15 cellular contexts compared by ENCODE assay signal in genomic region chr4:83043801-83044407, GRCh38. TPM values are rescaled to one million over a fixed set of nuclear protein-coding genes. Genes with fewer than 3 reads are reported as not detected.
DNase-seq lines count a peak whose midpoint lies in the region; ATAC-seq and TF ChIP-seq lines count a peak whose summit lies in the region.
"Had no signal": no experiment of that assay in that cellular context is flagged by ENCODE, and none has a peak within 500 bp of the region (broad histone marks: within the 10 kb centered on the region; RNA-seq: fewer than 3 reads in every experiment).

No MANE protein-coding gene starts in this region.

- H4K20me1 ChIP-seq in PC-3 (ENCODE audit: low read length), result no peaks in the 10 kb centered on the region

- peak; percentile 42 for DNase-seq in PC-3
- DNase-seq in fibroblast of mammary gland (ENCODE audit: low read depth), result peak; percentile 79
- no peak for DNase-seq in thoracic aorta (ENCODE audit: low spot score)
- no peak for DNase-seq in stimulated activated effector memory CD8-positive, alpha-beta T cell treated with anti-CD3 and anti-CD28 coated beads, Interleukin-12 subunit alpha, Interleukin-12 subunit beta, amount 100 ng/mL, for 72 hours (ENCODE audit: low spot score in 2 of 2)
- no peak for DNase-seq in progenitor cell of endocrine pancreas (ENCODE audit: low spot score, unreplicated experiment)
- DNase-seq: activated CD8-positive, alpha-beta memory T cell treated with anti-CD3 and anti-CD28 coated beads, Interleukin-2, amount 10 ng/mL, durations not matched to agents 7 days and 5 days; activated naive CD4-positive, alpha-beta T cell; CD8-positive, alpha-beta T cell; left cardiac atrium; thyroid gland had no signal

- H3K9me2 ChIP-seq in PC-3 (replicated peaks; ENCODE audit: low read length), result no peaks in the 10 kb centered on the region

- H3K36me3 ChIP-seq in HEK293 (ENCODE audit: control insufficient read depth in 2 of 2, insufficient read depth in 1 of 2, low read length in 2 of 2) (no peaks in the 10 kb centered on the region; a peak in 1 of 3 replicates), PC-3 (ENCODE audit: low read depth, low read length) (no peaks in the 10 kb centered on the region; the same call in 1 of the 2 replicates), thoracic aorta (no peaks in the 10 kb centered on the region)
- H3K36me3 ChIP-seq: prostate gland, thyroid gland had no signal

- no peaks in the 10 kb centered on the region for H3K9me3 ChIP-seq in HEK293 (ENCODE audit: control insufficient read depth, insufficient read depth, low read depth, low read length)
- H3K9me3 ChIP-seq in PC-3 (ENCODE audit: low read length), result no peaks in the 10 kb centered on the region
- H3K9me3 ChIP-seq in thoracic aorta, result no peaks in the 10 kb centered on the region
- H3K9me3 ChIP-seq: prostate gland, thyroid gland had no signal

- peaks cover 51% of the 10 kb centered on the region for H3K79me2 ChIP-seq in PC-3 (ENCODE audit: low read length)

- ATAC-seq in PC-3, result no peak
- peak; percentile 98 for ATAC-seq in thoracic aorta (ENCODE audit: insufficient number of reproducible peaks, low FRiP score, low read depth)
- ATAC-seq in GM18498 (IDR thresholded peaks at IDR 0.05; ENCODE audit: unreplicated experiment), result no peak
- ATAC-seq in stimulated activated effector memory CD8-positive, alpha-beta T cell treated with anti-CD3 and anti-CD28 coated beads, Interleukin-12 subunit alpha, Interleukin-12 subunit beta, amount 100 ng/mL, for 72 hours, result no peak
- ATAC-seq: activated CD8-positive, alpha-beta memory T cell treated with anti-CD3 and anti-CD28 coated beads, Interleukin-2, amount 10 ng/mL, durations not matched to agents 7 days and 5 days; CD8-positive, alpha-beta T cell; left cardiac atrium had no signal

- H3K36me3 Mint-ChIP-seq in stimulated activated effector memory CD8-positive, alpha-beta T cell treated with anti-CD3 and anti-CD28 coated beads, Interleukin-12 subunit alpha, Interleukin-12 subunit beta, amount 100 ng/mL, for 72 hours, result peaks cover 40% of the 10 kb centered on the region
- H3K36me3 Mint-ChIP-seq in progenitor cell of endocrine pancreas (ENCODE audit: insufficient read depth), result peaks cover 5% of the 10 kb centered on the region

- H3K27ac Mint-ChIP-seq in stimulated activated effector memory CD8-positive, alpha-beta T cell treated with anti-CD3 and anti-CD28 coated beads, Interleukin-12 subunit alpha, Interleukin-12 subunit beta, amount 100 ng/mL, for 72 hours, result no peak overlapping the region
- H3K27ac Mint-ChIP-seq in progenitor cell of endocrine pancreas, result no peak overlapping the region
- H3K27ac Mint-ChIP-seq: activated CD8-positive, alpha-beta memory T cell treated with anti-CD3 and anti-CD28 coated beads, Interleukin-2, amount 10 ng/mL, durations not matched to agents 7 days and 5 days; CD8-positive, alpha-beta T cell had no signal

- H3K27me3 ChIP-seq in PC-3 (ENCODE audit: low read length), result no peaks in the 10 kb centered on the region
- no peaks in the 10 kb centered on the region for H3K27me3 ChIP-seq in thoracic aorta (replicated peaks; ENCODE audit: insufficient read depth)
- H3K27me3 ChIP-seq: cardiac muscle cell, thyroid gland had no signal

- no peaks in the 10 kb centered on the region for H3K27me3 Mint-ChIP-seq in progenitor cell of endocrine pancreas
- H3K27me3 Mint-ChIP-seq: activated CD8-positive, alpha-beta memory T cell treated with anti-CD3 and anti-CD28 coated beads, Interleukin-2, amount 10 ng/mL, durations not matched to agents 7 days and 5 days had no signal

- H3K27ac ChIP-seq in HEK293 (ENCODE audit: extremely low read depth, low read depth, low read length), result no peak overlapping the region
- no peak overlapping the region for H3K27ac ChIP-seq in PC-3 (ENCODE audit: low read length)
- H3K27ac ChIP-seq in thoracic aorta, result peak overlapping the region in 1 of 2 donors; percentile 73
- H3K27ac ChIP-seq: cardiac muscle cell, prostate gland, thyroid gland, VCaP had no signal

- H2AFZ ChIP-seq in PC-3 (ENCODE audit: low read length), result no peak overlapping the region

- intact Hi-C loops in PC-3 (cut with micrococcal nuclease), result no loop called here

- no TSS peak for BruUV-seq in PC-3 (replicated peaks; lab: Mats Ljungman, UMichigan)

- CTCF ChIA-PET in HEK293 (lab: Yijun Ruan, JAX) (interaction anchor here (1.6 kb wide), 1 partner anchor 237 kb away, joined by 4 read pairs; no protein-coding TSS in a partner anchor), PC-3 (lab: Charles Lee) (no interaction called here)

- POLR2A ChIA-PET in HEK293 (lab: Yijun Ruan, JAX) (no interaction called here), PC-3 (lab: Charles Lee; ENCODE audit: unreplicated experiment) (no interaction called here)

- no peak overlapping the region for H3K4me3 Mint-ChIP-seq in stimulated activated effector memory CD8-positive, alpha-beta T cell treated with anti-CD3 and anti-CD28 coated beads, Interleukin-12 subunit alpha, Interleukin-12 subunit beta, amount 100 ng/mL, for 72 hours
- H3K4me3 Mint-ChIP-seq in progenitor cell of endocrine pancreas (ENCODE audit: low read depth), result no peak overlapping the region
- H3K4me3 Mint-ChIP-seq: activated CD8-positive, alpha-beta memory T cell treated with anti-CD3 and anti-CD28 coated beads, Interleukin-2, amount 10 ng/mL, durations not matched to agents 7 days and 5 days; CD8-positive, alpha-beta T cell had no signal

- no peak overlapping the region for H3K9ac ChIP-seq in PC-3 (ENCODE audit: low read length)

- TF ChIP-seq CTCF in HEK293 (tag by site-specific recombination; IDR thresholded peaks at IDR 0.05), result no peak
- no peak for TF ChIP-seq CTCF in PC-3 (conservative IDR thresholded peaks at IDR 0.05; ENCODE audit: low read depth, low read length)
- TF ChIP-seq CTCF in fibroblast of mammary gland (conservative IDR thresholded peaks at IDR 0.05; ENCODE audit: control insufficient read depth, insufficient read depth, low read depth, low read length), result no peak
- TF ChIP-seq CTCF in thoracic aorta (IDR thresholded peaks at IDR 0.05), result no peak
- no peak for TF ChIP-seq CTCF in progenitor cell of endocrine pancreas (IDR thresholded peaks at IDR 0.05; ENCODE audit: unreplicated experiment)

- H3K4me3 ChIP-seq in HEK293 (ENCODE audit: low read depth, low read length) (no peak overlapping the region), PC-3 (ENCODE audit: low read length) (no peak overlapping the region), fibroblast of mammary gland (ENCODE audit: control insufficient read depth, low read depth, low read length) (no peak overlapping the region), thoracic aorta (no peak overlapping the region)
- H3K4me3 ChIP-seq: cardiac muscle cell, prostate gland, thyroid gland had no signal

- no peaks in the 10 kb centered on the region for H3K4me1 ChIP-seq in HEK293 (ENCODE audit: control insufficient read depth, insufficient read depth, low read length)
- peaks cover 7% of the 10 kb centered on the region; the same call in 1 of the 2 replicates for H3K4me1 ChIP-seq in PC-3 (ENCODE audit: insufficient read depth, low read length)
- peaks cover 0 to 7% of the 10 kb centered on the region in 2 donors for H3K4me1 ChIP-seq in thoracic aorta (ENCODE audit: control insufficient read depth in 1 of 2, low read depth in 2 of 2)
- H3K4me1 ChIP-seq: prostate gland had no signal

- no peaks in the 10 kb centered on the region for H3F3A ChIP-seq in PC-3 (ENCODE audit: low read length, unreplicated experiment)

- H3K4me1 Mint-ChIP-seq in stimulated activated effector memory CD8-positive, alpha-beta T cell treated with anti-CD3 and anti-CD28 coated beads, Interleukin-12 subunit alpha, Interleukin-12 subunit beta, amount 100 ng/mL, for 72 hours, result peaks cover 18% of the 10 kb centered on the region
- no peaks in the 10 kb centered on the region for H3K4me1 Mint-ChIP-seq in progenitor cell of endocrine pancreas (ENCODE audit: low read depth)

- H3K4me2 ChIP-seq in PC-3 (ENCODE audit: low read length), result no peak overlapping the region

- H3K9me3 Mint-ChIP-seq in stimulated activated effector memory CD8-positive, alpha-beta T cell treated with anti-CD3 and anti-CD28 coated beads, Interleukin-12 subunit alpha, Interleukin-12 subunit beta, amount 100 ng/mL, for 72 hours, result no peaks in the 10 kb centered on the region
- H3K9me3 Mint-ChIP-seq in progenitor cell of endocrine pancreas (ENCODE audit: low read depth), result no peaks in the 10 kb centered on the region
- H3K9me3 Mint-ChIP-seq: CD8-positive, alpha-beta T cell had no signal

TF ChIP-seq in HEK293, 187 proteins besides CTCF, POLR2A, EP300 and RAD21:
- 0 out of 2 replicates have a peak, but pooled peaks have one; percentile 42 for TF ChIP-seq MYNN (tag by site-specific recombination; IDR thresholded peaks at IDR 0.05; ENCODE audit: borderline replicate concordance)
- TF ChIP-seq, protein P1, sequence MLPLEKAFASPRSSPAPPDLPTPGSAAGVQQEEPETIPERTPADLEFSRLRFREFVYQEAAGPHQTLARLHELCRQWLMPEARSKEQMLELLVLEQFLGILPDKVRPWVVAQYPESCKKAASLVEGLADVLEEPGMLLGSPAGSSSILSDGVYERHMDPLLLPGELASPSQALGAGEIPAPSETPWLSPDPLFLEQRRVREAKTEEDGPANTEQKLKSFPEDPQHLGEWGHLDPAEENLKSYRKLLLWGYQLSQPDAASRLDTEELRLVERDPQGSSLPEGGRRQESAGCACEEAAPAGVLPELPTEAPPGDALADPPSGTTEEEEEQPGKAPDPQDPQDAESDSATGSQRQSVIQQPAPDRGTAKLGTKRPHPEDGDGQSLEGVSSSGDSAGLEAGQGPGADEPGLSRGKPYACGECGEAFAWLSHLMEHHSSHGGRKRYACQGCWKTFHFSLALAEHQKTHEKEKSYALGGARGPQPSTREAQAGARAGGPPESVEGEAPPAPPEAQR (tag by site-specific recombination; IDR thresholded peaks at IDR 0.05), result no peak

RNA-seq across cellular contexts. Expression of gene COPS4, which starts 8.9 kb away (rescaled TPM):
- total RNA-seq in PC-3 (2014; rRNA removed), result 49.5 and 58.3 TPM in 2 replicates
- total RNA-seq in thoracic aorta, result 10 to 100 TPM; 40.3 to 70.7 TPM
- total RNA-seq in progenitor cell of endocrine pancreas, result 36.4 and 42.7 TPM in 2 replicates

RNA-seq across cellular contexts. Expression of gene LIN54, which starts 33.3 kb away (rescaled TPM):
- 12.7 and 15.9 TPM in 2 replicates for total RNA-seq in PC-3 (2014; rRNA removed)
- 10 to 100 TPM; 10.3 to 13.6 TPM for total RNA-seq in thoracic aorta
- 19.3 and 19.6 TPM in 2 replicates for total RNA-seq in progenitor cell of endocrine pancreas

Comparison
In these comparisons a context has a peak if more than half of its experiments do, and no peak if none do; other contexts are left out.
1. DNase-seq: peak in PC-3 (single experiment) and fibroblast of mammary gland (single experiment); none in thoracic aorta (single experiment), stimulated activated effector memory CD8-positive, alpha-beta T cell treated with anti-CD3 and anti-CD28 coated beads, Interleukin-12 subunit alpha, Interleukin-12 subunit beta, amount 100 ng/mL, for 72 hours (0 of 2) and progenitor cell of endocrine pancreas (single experiment).